ENCODE assay signal across 26 cellular contexts in the genomic region with DNA sequence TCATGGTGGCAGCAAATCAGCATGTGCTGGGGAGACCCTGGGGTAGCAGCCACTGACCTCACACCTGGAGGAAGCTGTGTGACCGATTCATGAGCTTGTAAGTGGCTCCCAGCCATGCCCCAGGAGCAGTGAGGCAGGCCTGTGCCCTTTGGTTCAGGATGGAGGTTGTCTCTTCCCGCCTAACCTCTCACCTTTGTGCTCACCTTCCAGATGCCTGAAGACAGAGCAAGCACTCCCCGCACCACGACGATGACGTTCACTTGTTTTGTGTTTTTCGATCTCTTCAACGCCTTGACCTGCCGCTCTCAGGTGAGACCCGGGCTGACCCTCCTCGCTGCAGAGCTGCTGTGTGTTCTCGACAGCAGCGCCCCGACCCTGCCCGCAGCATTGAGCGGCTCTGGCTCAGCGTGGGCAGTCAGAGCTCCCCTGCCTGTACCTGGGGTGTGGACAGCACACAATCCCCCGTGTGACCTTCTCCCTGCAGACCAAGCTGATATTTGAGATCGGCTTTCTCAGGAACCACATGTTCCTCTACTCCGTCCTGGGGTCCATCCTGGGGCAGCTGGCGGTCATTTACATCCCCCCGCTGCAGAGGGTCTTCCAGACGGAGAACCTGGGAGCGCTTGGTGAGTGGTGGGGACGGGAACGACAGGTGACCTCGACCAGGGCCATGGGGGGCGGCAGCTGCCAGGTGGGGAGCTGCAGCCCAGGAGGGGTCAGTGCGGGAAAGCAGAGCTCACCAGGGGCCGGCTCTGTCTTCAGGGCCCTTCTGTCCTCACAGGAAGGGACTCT. TPM values are rescaled to one million over a fixed set of nuclear protein-coding genes. Genes with fewer than 3 reads are reported as not detected.
DNase-seq lines count a peak whose midpoint lies in the region; ATAC-seq and TF ChIP-seq lines count a peak whose summit lies in the region.
"Had no signal": no experiment of that assay in that cellular context is flagged by ENCODE, and none has a peak within 500 bp of the region (broad histone marks: within the 10 kb centered on the region; RNA-seq: fewer than 3 reads in every experiment).

No MANE protein-coding gene starts in this region.

- no peaks in the 10 kb centered on the region for H4K20me1 ChIP-seq in BLaER1
- no peaks in the 10 kb centered on the region for H4K20me1 ChIP-seq in BLaER1 treated with 17β-estradiol and CSF1 and Interleukin-3, amounts not matched to agents 10 nM and 100 nM

- intact Hi-C loops in mucosa of descending colon (cut with DNase I, micrococcal nuclease): no loop called here

- DNase-seq in mucosa of descending colon: peak in 2 of 3 donors; percentile 20 to 28
- no peak for DNase-seq in MG63
- DNase-seq in SW 1271 (lab: John Stamatoyannopoulos, UW): no peak
- no peak for DNase-seq in activated naive CD4-positive, alpha-beta T cell treated with Interleukin-2 at 50 U/mL for 16 hours
- DNase-seq: activated naive CD4-positive, alpha-beta T cell treated with anti-CD3 and anti-CD28 coated beads, Interleukin-2, amount 10 ng/mL, durations not matched to agents 7 days and 5 days; activated T-cell treated with anti-CD3 and anti-CD28 coated beads, Interleukin-2, amount 50 U/mL, for 1 hour; anterior cingulate cortex; DMS53; foreskin melanocyte; GDM1; Kasumi-1; NCI-H1092; NCI-H1930; NCI-H345; NCI-H774; retina; SJCRH30; stimulated activated CD4-positive, alpha-beta T cell treated with anti-CD3 and anti-CD28 coated beads, Interleukin-12 subunit alpha, Interleukin-12 subunit beta, amount 100 ng/mL, for 4 hours; stimulated activated CD4-positive, alpha-beta T cell treated with anti-CD3 and anti-CD28 coated beads, Interleukin-4, amount 100 ng/mL, for 4 hours; T-helper 1 cell had no signal

- TF ChIP-seq CTCF in VCaP (conservative IDR thresholded peaks at IDR 0.05) (no peak), mucosa of descending colon (IDR thresholded peaks at IDR 0.05) (no peak)

- H3K27me3 ChIP-seq in BLaER1: no peaks in the 10 kb centered on the region
- no peaks in the 10 kb centered on the region for H3K27me3 ChIP-seq in BLaER1 treated with 17β-estradiol and CSF1 and Interleukin-3, amounts not matched to agents 10 nM and 100 nM
- H3K27me3 ChIP-seq in MG63: no peaks in the 10 kb centered on the region
- H3K27me3 ChIP-seq: dorsolateral prefrontal cortex, SJCRH30, tibial artery had no signal

- H3K36me3 ChIP-seq in BLaER1 (peaks cover 25% of the 10 kb centered on the region), mucosa of descending colon (ENCODE audit: low read depth) (no peaks in the 10 kb centered on the region), MG63 (peaks cover 3% of the 10 kb centered on the region; the same call in 1 of the 2 replicates)
- H3K36me3 ChIP-seq in BLaER1 treated with 17β-estradiol and CSF1 and Interleukin-3, amounts not matched to agents 10 nM and 100 nM: peaks cover 2 to 50% (median 12%) of the 10 kb centered on the region in 11 experiments; a peak in 19 of 22 replicates

- H3K9me3 ChIP-seq in BLaER1 (peaks cover 2% of the 10 kb centered on the region), mucosa of descending colon (peaks cover 2% of the 10 kb centered on the region), MG63 (no peaks in the 10 kb centered on the region)
- peaks cover 6 to 13% (median 8%) of the 10 kb centered on the region in 11 experiments for H3K9me3 ChIP-seq in BLaER1 treated with 17β-estradiol and CSF1 and Interleukin-3, amounts not matched to agents 10 nM and 100 nM (replicated peaks in 1 of 11)
- H3K9me3 ChIP-seq: SJCRH30 had no signal

- peaks cover 11% of the 10 kb centered on the region for H3K4me1 ChIP-seq in BLaER1
- H3K4me1 ChIP-seq in BLaER1 treated with 17β-estradiol and CSF1 and Interleukin-3, amounts not matched to agents 10 nM and 100 nM: peaks cover 8 to 18% (median 12%) of the 10 kb centered on the region in 10 experiments; a peak in 19 of 20 replicates
- H3K4me1 ChIP-seq in mucosa of descending colon (ENCODE audit: low read depth): no peaks in the 10 kb centered on the region
- H3K4me1 ChIP-seq: tibial artery had no signal

- no peak overlapping the region for H3K27ac ChIP-seq in BLaER1
- peak overlapping the region in 4 of 11 experiments; percentile 12 to 32 (median 20); a peak in 3 of 22 replicates for H3K27ac ChIP-seq in BLaER1 treated with 17β-estradiol and CSF1 and Interleukin-3, amounts not matched to agents 10 nM and 100 nM
- peak overlapping the region; percentile 27 for H3K27ac ChIP-seq in VCaP
- H3K27ac ChIP-seq: dorsolateral prefrontal cortex, tibial artery had no signal

- H3K9ac ChIP-seq in BLaER1: no peak overlapping the region
- H3K9ac ChIP-seq in BLaER1 treated with 17β-estradiol and CSF1 and Interleukin-3, amounts not matched to agents 10 nM and 100 nM: peak overlapping the region in 1 of 11 experiments; percentile 41; a peak in 1 of 22 replicates

- H3K4me2 ChIP-seq in BLaER1: peak overlapping the region; percentile 48
- H3K4me2 ChIP-seq in BLaER1 treated with 17β-estradiol and CSF1 and Interleukin-3, amounts not matched to agents 10 nM and 100 nM: peak overlapping the region in 10 of 11 experiments; percentile 11 to 64 (median 40); a peak in 18 of 22 replicates

- no peak for ATAC-seq in mucosa of descending colon
- ATAC-seq in HG03108 (IDR thresholded peaks at IDR 0.05; ENCODE audit: unreplicated experiment): no peak

- H3K4me3 ChIP-seq in BLaER1: no peak overlapping the region
- H3K4me3 ChIP-seq in BLaER1 treated with 17β-estradiol and CSF1 and Interleukin-3, amounts not matched to agents 10 nM and 100 nM: no peak overlapping the region
- H3K4me3 ChIP-seq in mucosa of descending colon: no peak overlapping the region
- no peak overlapping the region for H3K4me3 ChIP-seq in MG63
- H3K4me3 ChIP-seq: dorsolateral prefrontal cortex, tibial artery had no signal

RNA-seq across cellular contexts. Expression of gene MEAK7, which starts 42.8 kb away (rescaled TPM):
- total RNA-seq in mucosa of descending colon: 10 to 100 TPM; 18.4 to 23.9 (median 22.2) TPM
- 12.3 and 15.0 TPM in 2 replicates for total RNA-seq in MG63 (2014; rRNA removed; shearing (Covaris generic); ENCODE audit: low replicate concordance)

Comparison
In these comparisons a context has a peak if more than half of its experiments do, and no peak if none do; other contexts are left out.
1. DNase-seq: peak in mucosa of descending colon (2 of 3); none in MG63 (single experiment), SW 1271 (0 of 2) and activated naive CD4-positive, alpha-beta T cell treated with Interleukin-2 at 50 U/mL for 16 hours (single experiment).